20 cellular contexts compared by ENCODE assay signal in genomic region chrX:19375546-19375945, GRCh38.
"Had no signal": no experiment of that assay in that cellular context is flagged by ENCODE, and none has a peak within 500 bp of the region (broad histone marks: within the 10 kb centered on the region; RNA-seq: fewer than 3 reads in every experiment).

No MANE protein-coding gene starts in this region.

- H3K36me3 Mint-ChIP-seq: immature natural killer cell, memory B cell had no signal

- FAIRE-seq: colon, endothelial cell of umbilical vein, kidney had no signal

- H3K4me3 Mint-ChIP-seq: immature natural killer cell, memory B cell had no signal

- DNase-seq: dermis blood vessel endothelial cell; dorsolateral prefrontal cortex; effector CD4-positive, alpha-beta T cell; effector memory CD4-positive, alpha-beta T cell; foreskin keratinocyte; gastrocnemius medialis; heart left ventricle; hypothalamus; immature natural killer cell; islet precursor cell; kidney; kidney glomerular epithelial cell; left colon; left ventricle myocardium inferior; mammary epithelial cell; mesendoderm; midbrain had no signal

- H3K9me3 Mint-ChIP-seq: immature natural killer cell, memory B cell had no signal

- H3K27ac Mint-ChIP-seq: immature natural killer cell, memory B cell had no signal
